Comparison of ENCODE assay signal across 1 cellular context in the genomic region with DNA sequence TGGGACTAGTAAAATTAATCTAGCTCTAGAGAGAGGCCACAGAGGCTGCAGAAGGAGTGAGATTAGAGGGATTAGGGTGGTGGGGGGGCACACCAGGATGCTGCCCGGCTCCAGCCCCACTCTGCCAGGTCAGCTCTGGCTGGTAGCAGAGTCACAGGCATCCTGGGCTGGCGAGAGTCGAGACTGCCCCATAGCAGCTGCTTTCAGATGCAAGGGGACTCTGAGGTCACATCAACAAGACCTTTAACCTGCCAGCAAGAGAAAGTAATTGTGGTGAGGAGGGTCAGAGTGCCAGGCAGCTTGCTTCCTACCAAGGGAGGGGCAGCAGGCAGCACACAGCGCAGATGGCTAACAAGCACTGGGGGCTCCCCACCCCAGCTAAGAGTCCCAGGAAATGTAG.
TF ChIP-seq lines count a peak whose summit lies in the region.

No MANE protein-coding gene starts in this region.

TF ChIP-seq in HepG2, 621 proteins besides CTCF, POLR2A, EP300 and RAD21 (continued from another document and continues in another):
- TF ChIP-seq, protein P1, sequence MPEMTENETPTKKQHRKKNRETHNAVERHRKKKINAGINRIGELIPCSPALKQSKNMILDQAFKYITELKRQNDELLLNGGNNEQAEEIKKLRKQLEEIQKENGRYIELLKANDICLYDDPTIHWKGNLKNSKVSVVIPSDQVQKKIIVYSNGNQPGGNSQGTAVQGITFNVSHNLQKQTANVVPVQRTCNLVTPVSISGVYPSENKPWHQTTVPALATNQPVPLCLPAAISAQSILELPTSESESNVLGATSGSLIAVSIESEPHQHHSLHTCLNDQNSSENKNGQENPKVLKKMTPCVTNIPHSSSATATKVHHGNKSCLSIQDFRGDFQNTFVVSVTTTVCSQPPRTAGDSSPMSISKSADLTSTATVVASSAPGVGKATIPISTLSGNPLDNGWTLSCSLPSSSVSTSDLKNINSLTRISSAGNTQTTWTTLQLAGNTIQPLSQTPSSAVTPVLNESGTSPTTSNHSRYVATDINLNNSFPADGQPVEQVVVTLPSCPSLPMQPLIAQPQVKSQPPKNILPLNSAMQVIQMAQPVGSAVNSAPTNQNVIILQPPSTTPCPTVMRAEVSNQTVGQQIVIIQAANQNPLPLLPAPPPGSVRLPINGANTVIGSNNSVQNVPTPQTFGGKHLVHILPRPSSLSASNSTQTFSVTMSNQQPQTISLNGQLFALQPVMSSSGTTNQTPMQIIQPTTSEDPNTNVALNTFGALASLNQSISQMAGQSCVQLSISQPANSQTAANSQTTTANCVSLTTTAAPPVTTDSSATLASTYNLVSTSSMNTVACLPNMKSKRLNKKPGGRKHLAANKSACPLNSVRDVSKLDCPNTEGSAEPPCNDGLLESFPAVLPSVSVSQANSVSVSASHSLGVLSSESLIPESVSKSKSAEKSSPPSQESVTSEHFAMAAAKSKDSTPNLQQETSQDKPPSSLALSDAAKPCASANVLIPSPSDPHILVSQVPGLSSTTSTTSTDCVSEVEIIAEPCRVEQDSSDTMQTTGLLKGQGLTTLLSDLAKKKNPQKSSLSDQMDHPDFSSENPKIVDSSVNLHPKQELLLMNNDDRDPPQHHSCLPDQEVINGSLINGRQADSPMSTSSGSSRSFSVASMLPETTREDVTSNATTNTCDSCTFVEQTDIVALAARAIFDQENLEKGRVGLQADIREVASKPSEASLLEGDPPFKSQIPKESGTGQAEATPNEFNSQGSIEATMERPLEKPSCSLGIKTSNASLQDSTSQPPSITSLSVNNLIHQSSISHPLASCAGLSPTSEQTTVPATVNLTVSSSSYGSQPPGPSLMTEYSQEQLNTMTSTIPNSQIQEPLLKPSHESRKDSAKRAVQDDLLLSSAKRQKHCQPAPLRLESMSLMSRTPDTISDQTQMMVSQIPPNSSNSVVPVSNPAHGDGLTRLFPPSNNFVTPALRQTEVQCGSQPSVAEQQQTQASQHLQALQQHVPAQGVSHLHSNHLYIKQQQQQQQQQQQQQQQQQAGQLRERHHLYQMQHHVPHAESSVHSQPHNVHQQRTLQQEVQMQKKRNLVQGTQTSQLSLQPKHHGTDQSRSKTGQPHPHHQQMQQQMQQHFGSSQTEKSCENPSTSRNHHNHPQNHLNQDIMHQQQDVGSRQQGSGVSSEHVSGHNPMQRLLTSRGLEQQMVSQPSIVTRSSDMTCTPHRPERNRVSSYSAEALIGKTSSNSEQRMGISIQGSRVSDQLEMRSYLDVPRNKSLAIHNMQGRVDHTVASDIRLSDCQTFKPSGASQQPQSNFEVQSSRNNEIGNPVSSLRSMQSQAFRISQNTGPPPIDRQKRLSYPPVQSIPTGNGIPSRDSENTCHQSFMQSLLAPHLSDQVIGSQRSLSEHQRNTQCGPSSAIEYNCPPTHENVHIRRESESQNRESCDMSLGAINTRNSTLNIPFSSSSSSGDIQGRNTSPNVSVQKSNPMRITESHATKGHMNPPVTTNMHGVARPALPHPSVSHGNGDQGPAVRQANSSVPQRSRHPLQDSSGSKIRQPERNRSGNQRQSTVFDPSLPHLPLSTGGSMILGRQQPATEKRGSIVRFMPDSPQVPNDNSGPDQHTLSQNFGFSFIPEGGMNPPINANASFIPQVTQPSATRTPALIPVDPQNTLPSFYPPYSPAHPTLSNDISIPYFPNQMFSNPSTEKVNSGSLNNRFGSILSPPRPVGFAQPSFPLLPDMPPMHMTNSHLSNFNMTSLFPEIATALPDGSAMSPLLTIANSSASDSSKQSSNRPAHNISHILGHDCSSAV (CRISPR knock-in tag; IDR thresholded peaks at IDR 0.05; ENCODE audit: borderline replicate concordance): no peak
- TF ChIP-seq ZNF234 (CRISPR knock-in tag; conservative IDR thresholded peaks at IDR 0.05) (no peak), TBP (CRISPR knock-in tag; IDR thresholded peaks at IDR 0.05) (no peak), ZNF263 (CRISPR knock-in tag; IDR thresholded peaks at IDR 0.05) (no peak), JUND (CRISPR knock-in tag; IDR thresholded peaks at IDR 0.05) (no peak), ZNF567 (CRISPR knock-in tag; IDR thresholded peaks at IDR 0.05; ENCODE audit: borderline replicate concordance) (no peak), MXI1 (IDR thresholded peaks at IDR 0.05; ENCODE audit: borderline replicate concordance, low read depth, low read length) (no peak), NFYC (CRISPR knock-in tag; IDR thresholded peaks at IDR 0.05) (no peak), NFYB (CRISPR knock-in tag; IDR thresholded peaks at IDR 0.05) (no peak), ARNT (IDR thresholded peaks at IDR 0.05) (no peak), ZKSCAN5 (CRISPR knock-in tag; IDR thresholded peaks at IDR 0.05) (no peak), NR2F1 (CRISPR knock-in tag; IDR thresholded peaks at IDR 0.05) (peak; percentile 33 to 80; a peak in 3 of 4 replicates), ZNF558 (CRISPR knock-in tag; IDR thresholded peaks at IDR 0.05; ENCODE audit: borderline replicate concordance) (no peak), ZNF207 (IDR thresholded peaks at IDR 0.05; ENCODE audit: borderline replicate concordance) (no peak), NONO (IDR thresholded peaks at IDR 0.05) (no peak), NONO (CRISPR knock-in tag; conservative IDR thresholded peaks at IDR 0.05) (no peak), ISX (CRISPR knock-in tag; conservative IDR thresholded peaks at IDR 0.05) (no peak), THAP11 (CRISPR knock-in tag; IDR thresholded peaks at IDR 0.05) (peak; percentile 20; the same call in 1 of the 2 replicates), HNRNPLL (IDR thresholded peaks at IDR 0.05; ENCODE audit: low read depth, low read length, poor library complexity, severe bottlenecking) (no peak), ZNF563 (CRISPR knock-in tag; IDR thresholded peaks at IDR 0.05) (no peak), SP5 (CRISPR knock-in tag; IDR thresholded peaks at IDR 0.05; ENCODE audit: borderline replicate concordance, low read depth) (no peak), ZNF713 (CRISPR knock-in tag; IDR thresholded peaks at IDR 0.05) (no peak), ZSCAN30 (CRISPR knock-in tag; IDR thresholded peaks at IDR 0.05) (no peak), SOX5 (CRISPR knock-in tag; IDR thresholded peaks at IDR 0.05; ENCODE audit: borderline replicate concordance) (peak; percentile 19; the same call in 1 of the 2 replicates), NCOA2 (CRISPR knock-in tag; IDR thresholded peaks at IDR 0.05) (no peak), ZNF496 (CRISPR knock-in tag; IDR thresholded peaks at IDR 0.05; ENCODE audit: insufficient replicate concordance) (no peak), HES4 (CRISPR knock-in tag; IDR thresholded peaks at IDR 0.05; ENCODE audit: borderline replicate concordance) (no peak), CBX1 (IDR thresholded peaks at IDR 0.05; ENCODE audit: low read depth) (no peak), MTF2 (CRISPR knock-in tag; IDR thresholded peaks at IDR 0.05; ENCODE audit: borderline replicate concordance) (no peak), ZFP90 (CRISPR knock-in tag; IDR thresholded peaks at IDR 0.05; ENCODE audit: borderline replicate concordance) (no peak), PLRG1 (conservative IDR thresholded peaks at IDR 0.05) (no peak), POGZ (CRISPR knock-in tag; IDR thresholded peaks at IDR 0.05) (no peak), ZSCAN12 (CRISPR knock-in tag; IDR thresholded peaks at IDR 0.05) (no peak), ZNF256 (CRISPR knock-in tag; conservative IDR thresholded peaks at IDR 0.05) (no peak), NAIF1 (CRISPR knock-in tag; IDR thresholded peaks at IDR 0.05; ENCODE audit: borderline replicate concordance) (no peak), ZNF766 (CRISPR knock-in tag; IDR thresholded peaks at IDR 0.05; ENCODE audit: borderline replicate concordance) (no peak), TEAD3 (CRISPR knock-in tag; optimal IDR thresholded peaks at IDR 0.05; ENCODE audit: borderline replicate concordance) (peak; percentile 46)
- TF ChIP-seq, protein P2, sequence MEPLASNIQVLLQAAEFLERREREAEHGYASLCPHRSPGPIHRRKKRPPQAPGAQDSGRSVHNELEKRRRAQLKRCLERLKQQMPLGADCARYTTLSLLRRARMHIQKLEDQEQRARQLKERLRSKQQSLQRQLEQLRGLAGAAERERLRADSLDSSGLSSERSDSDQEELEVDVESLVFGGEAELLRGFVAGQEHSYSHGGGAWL (CRISPR knock-in tag; IDR thresholded peaks at IDR 0.05): no peak
- TF ChIP-seq, protein P3, sequence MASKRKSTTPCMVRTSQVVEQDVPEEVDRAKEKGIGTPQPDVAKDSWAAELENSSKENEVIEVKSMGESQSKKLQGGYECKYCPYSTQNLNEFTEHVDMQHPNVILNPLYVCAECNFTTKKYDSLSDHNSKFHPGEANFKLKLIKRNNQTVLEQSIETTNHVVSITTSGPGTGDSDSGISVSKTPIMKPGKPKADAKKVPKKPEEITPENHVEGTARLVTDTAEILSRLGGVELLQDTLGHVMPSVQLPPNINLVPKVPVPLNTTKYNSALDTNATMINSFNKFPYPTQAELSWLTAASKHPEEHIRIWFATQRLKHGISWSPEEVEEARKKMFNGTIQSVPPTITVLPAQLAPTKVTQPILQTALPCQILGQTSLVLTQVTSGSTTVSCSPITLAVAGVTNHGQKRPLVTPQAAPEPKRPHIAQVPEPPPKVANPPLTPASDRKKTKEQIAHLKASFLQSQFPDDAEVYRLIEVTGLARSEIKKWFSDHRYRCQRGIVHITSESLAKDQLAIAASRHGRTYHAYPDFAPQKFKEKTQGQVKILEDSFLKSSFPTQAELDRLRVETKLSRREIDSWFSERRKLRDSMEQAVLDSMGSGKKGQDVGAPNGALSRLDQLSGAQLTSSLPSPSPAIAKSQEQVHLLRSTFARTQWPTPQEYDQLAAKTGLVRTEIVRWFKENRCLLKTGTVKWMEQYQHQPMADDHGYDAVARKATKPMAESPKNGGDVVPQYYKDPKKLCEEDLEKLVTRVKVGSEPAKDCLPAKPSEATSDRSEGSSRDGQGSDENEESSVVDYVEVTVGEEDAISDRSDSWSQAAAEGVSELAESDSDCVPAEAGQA (IDR thresholded peaks at IDR 0.05; ENCODE audit: low read depth): no peak
- TF ChIP-seq, protein P3 (CRISPR knock-in tag; IDR thresholded peaks at IDR 0.05; ENCODE audit: borderline replicate concordance): no peak
- TF ChIP-seq, protein P4, sequence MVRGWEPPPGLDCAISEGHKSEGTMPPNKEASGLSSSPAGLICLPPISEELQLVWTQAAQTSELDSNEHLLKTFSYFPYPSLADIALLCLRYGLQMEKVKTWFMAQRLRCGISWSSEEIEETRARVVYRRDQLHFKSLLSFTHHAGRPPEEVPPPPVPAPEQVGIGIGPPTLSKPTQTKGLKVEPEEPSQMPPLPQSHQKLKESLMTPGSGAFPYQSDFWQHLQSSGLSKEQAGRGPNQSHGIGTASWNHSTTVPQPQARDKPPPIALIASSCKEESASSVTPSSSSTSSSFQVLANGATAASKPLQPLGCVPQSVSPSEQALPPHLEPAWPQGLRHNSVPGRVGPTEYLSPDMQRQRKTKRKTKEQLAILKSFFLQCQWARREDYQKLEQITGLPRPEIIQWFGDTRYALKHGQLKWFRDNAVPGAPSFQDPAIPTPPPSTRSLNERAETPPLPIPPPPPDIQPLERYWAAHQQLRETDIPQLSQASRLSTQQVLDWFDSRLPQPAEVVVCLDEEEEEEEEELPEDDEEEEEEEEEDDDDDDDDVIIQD (CRISPR knock-in tag; IDR thresholded peaks at IDR 0.05; ENCODE audit: low read depth): no peak
- TF ChIP-seq, protein P5, sequence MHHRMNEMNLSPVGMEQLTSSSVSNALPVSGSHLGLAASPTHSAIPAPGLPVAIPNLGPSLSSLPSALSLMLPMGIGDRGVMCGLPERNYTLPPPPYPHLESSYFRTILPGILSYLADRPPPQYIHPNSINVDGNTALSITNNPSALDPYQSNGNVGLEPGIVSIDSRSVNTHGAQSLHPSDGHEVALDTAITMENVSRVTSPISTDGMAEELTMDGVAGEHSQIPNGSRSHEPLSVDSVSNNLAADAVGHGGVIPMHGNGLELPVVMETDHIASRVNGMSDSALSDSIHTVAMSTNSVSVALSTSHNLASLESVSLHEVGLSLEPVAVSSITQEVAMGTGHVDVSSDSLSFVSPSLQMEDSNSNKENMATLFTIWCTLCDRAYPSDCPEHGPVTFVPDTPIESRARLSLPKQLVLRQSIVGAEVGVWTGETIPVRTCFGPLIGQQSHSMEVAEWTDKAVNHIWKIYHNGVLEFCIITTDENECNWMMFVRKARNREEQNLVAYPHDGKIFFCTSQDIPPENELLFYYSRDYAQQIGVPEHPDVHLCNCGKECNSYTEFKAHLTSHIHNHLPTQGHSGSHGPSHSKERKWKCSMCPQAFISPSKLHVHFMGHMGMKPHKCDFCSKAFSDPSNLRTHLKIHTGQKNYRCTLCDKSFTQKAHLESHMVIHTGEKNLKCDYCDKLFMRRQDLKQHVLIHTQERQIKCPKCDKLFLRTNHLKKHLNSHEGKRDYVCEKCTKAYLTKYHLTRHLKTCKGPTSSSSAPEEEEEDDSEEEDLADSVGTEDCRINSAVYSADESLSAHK (CRISPR knock-in tag; IDR thresholded peaks at IDR 0.05; ENCODE audit: borderline replicate concordance): no peak
- TF ChIP-seq, protein P6, sequence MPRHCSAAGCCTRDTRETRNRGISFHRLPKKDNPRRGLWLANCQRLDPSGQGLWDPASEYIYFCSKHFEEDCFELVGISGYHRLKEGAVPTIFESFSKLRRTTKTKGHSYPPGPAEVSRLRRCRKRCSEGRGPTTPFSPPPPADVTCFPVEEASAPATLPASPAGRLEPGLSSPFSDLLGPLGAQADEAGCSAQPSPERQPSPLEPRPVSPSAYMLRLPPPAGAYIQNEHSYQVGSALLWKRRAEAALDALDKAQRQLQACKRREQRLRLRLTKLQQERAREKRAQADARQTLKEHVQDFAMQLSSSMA (CRISPR knock-in tag; IDR thresholded peaks at IDR 0.05): no peak
- TF ChIP-seq, protein P7, sequence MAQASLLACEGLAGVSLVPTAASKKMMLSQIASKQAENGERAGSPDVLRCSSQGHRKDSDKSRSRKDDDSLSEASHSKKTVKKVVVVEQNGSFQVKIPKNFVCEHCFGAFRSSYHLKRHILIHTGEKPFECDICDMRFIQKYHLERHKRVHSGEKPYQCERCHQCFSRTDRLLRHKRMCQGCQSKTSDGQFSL (CRISPR knock-in tag; IDR thresholded peaks at IDR 0.05): no peak
